ENCODE assay signal across 8 cellular contexts in the genomic region with DNA sequence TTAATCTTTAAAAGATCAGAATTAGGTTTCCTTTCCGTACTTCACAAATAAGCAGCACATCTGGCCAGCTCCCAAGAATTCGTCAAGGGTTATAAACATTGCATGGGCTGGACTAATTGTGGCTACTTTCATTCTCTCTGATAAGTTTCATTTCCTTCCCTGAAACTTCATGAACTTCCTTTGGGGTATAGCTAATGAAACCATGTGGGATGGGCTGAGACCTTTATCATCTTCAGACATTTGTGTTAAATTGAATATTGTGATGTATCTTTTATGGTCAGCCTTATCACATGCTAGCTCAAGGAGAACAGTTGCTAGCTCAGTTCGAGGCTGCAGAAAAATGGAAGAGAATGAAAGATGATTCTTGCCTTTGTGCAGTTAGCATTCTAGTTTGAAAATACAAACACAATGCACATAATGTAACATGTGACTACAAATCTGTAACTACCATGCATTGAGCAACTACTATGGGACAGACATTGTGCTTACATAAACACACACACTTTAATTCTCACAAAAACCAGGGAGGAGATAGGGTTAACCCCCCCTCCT. TPM values are rescaled to one million over a fixed set of nuclear protein-coding genes. Genes with fewer than 3 reads are reported as not detected.
DNase-seq lines count a peak whose midpoint lies in the region; ATAC-seq and TF ChIP-seq lines count a peak whose summit lies in the region.

No MANE protein-coding gene starts in this region.

- no peaks in the 10 kb centered on the region for H3K36me3 Mint-ChIP-seq in activated naive CD4-positive, alpha-beta T cell treated with anti-CD3 and anti-CD28 coated beads, Interleukin-2, amount 10 ng/mL, durations not matched to agents 7 days and 5 days
- H3K36me3 Mint-ChIP-seq in activated naive CD4-positive, alpha-beta T cell treated with anti-CD3 and anti-CD28 coated beads, Interleukin-2, amount 50 U/mL, for 72 hours: peaks cover 6% of the 10 kb centered on the region in 2 donors
- peaks cover 2% of the 10 kb centered on the region for H3K36me3 Mint-ChIP-seq in activated naive CD8-positive, alpha-beta T cell treated with anti-CD3 and anti-CD28 coated beads, Interleukin-2, amount 10 ng/mL, durations not matched to agents 7 days and 5 days

- H3K9me3 ChIP-seq in lung (ENCODE audit: control insufficient read depth in 2 of 2, insufficient read depth in 1 of 2, low read length in 1 of 2): no peaks in the 10 kb centered on the region

- CTCF ChIA-PET in activated naive CD4-positive, alpha-beta T cell treated with anti-CD3 and anti-CD28 coated beads, Interleukin-2, amount 10 ng/mL, durations not matched to agents 7 days and 5 days (lab: Charles Lee): no interaction called here

- H3K27ac ChIP-seq in lung (ENCODE audit: low read depth in 1 of 2, low read length in 1 of 2): peak overlapping the region; percentile 18 to 49

- DNase-seq in activated naive CD4-positive, alpha-beta T cell treated with anti-CD3 and anti-CD28 coated beads, Interleukin-2, amount 10 ng/mL, durations not matched to agents 7 days and 5 days: no peak
- no peak for DNase-seq in activated naive CD4-positive, alpha-beta T cell treated with anti-CD3 and anti-CD28 coated beads, Interleukin-2, amount 50 U/mL, for 72 hours (ENCODE audit: low spot score in 2 of 2)
- DNase-seq in activated naive CD8-positive, alpha-beta T cell treated with anti-CD3 and anti-CD28 coated beads, Interleukin-2, amount 10 ng/mL, durations not matched to agents 7 days and 5 days: no peak
- DNase-seq in lung (ENCODE audit: low spot score): peak; percentile 61
- no peak for DNase-seq in NCI-H187 treated with DMSO at 0.1 percent for 48 hours (lab: John Stamatoyannopoulos, UW)
- no peak for DNase-seq in cerebellum (ENCODE audit: low spot score)
- DNase-seq in stimulated activated CD4-positive, alpha-beta T cell treated with anti-CD3 and anti-CD28 coated beads, Interleukin-2, amount 100 ng/mL, for 48 hours: no peak

- H3K4me3 ChIP-seq in lung: no peak overlapping the region

- H3K4me1 ChIP-seq in lung (ENCODE audit: control insufficient read depth in 2 of 2, insufficient read depth in 2 of 2, low read length in 2 of 2): peaks cover 6 to 7% of the 10 kb centered on the region in 2 donors

- H3K27me3 Mint-ChIP-seq in activated naive CD4-positive, alpha-beta T cell treated with anti-CD3 and anti-CD28 coated beads, Interleukin-2, amount 10 ng/mL, durations not matched to agents 7 days and 5 days: peaks cover 61% of the 10 kb centered on the region
- peaks cover 23% of the 10 kb centered on the region for H3K27me3 Mint-ChIP-seq in activated naive CD8-positive, alpha-beta T cell treated with anti-CD3 and anti-CD28 coated beads, Interleukin-2, amount 10 ng/mL, durations not matched to agents 7 days and 5 days

- H3K27ac Mint-ChIP-seq in activated naive CD4-positive, alpha-beta T cell treated with anti-CD3 and anti-CD28 coated beads, Interleukin-2, amount 10 ng/mL, durations not matched to agents 7 days and 5 days: no peak overlapping the region
- no peak overlapping the region for H3K27ac Mint-ChIP-seq in activated naive CD4-positive, alpha-beta T cell treated with anti-CD3 and anti-CD28 coated beads, Interleukin-2, amount 50 U/mL, for 72 hours
- peak overlapping the region; percentile 63 for H3K27ac Mint-ChIP-seq in activated naive CD8-positive, alpha-beta T cell treated with anti-CD3 and anti-CD28 coated beads, Interleukin-2, amount 10 ng/mL, durations not matched to agents 7 days and 5 days

- no peak for TF ChIP-seq CTCF in lung (IDR thresholded peaks at IDR 0.05; ENCODE audit: control extremely low read depth, extremely low read depth)

- peaks cover 32% of the 10 kb centered on the region for H3K4me1 Mint-ChIP-seq in activated naive CD4-positive, alpha-beta T cell treated with anti-CD3 and anti-CD28 coated beads, Interleukin-2, amount 10 ng/mL, durations not matched to agents 7 days and 5 days
- peaks cover 28% of the 10 kb centered on the region for H3K4me1 Mint-ChIP-seq in activated naive CD8-positive, alpha-beta T cell treated with anti-CD3 and anti-CD28 coated beads, Interleukin-2, amount 10 ng/mL, durations not matched to agents 7 days and 5 days

- peak overlapping the region; percentile 34 for H3K4me3 Mint-ChIP-seq in activated naive CD4-positive, alpha-beta T cell treated with anti-CD3 and anti-CD28 coated beads, Interleukin-2, amount 10 ng/mL, durations not matched to agents 7 days and 5 days
- H3K4me3 Mint-ChIP-seq in activated naive CD8-positive, alpha-beta T cell treated with anti-CD3 and anti-CD28 coated beads, Interleukin-2, amount 10 ng/mL, durations not matched to agents 7 days and 5 days: peak overlapping the region; percentile 81

- no peaks in the 10 kb centered on the region for H3K27me3 ChIP-seq in lung (ENCODE audit: control insufficient read depth, insufficient read depth)

- 1 to 2% methylated on average over 3 of the region's 3 CpGs for WGBS in lung, 2 donors

- H3K36me3 ChIP-seq in lung (ENCODE audit: control insufficient read depth in 2 of 2, insufficient read depth in 2 of 2, low read length in 2 of 2): no peaks in the 10 kb centered on the region

- POLR2A ChIA-PET in activated naive CD8-positive, alpha-beta T cell treated with anti-CD3 and anti-CD28 coated beads, Interleukin-2, amount 10 ng/mL, durations not matched to agents 7 days and 5 days (lab: Charles Lee): interaction anchor here (1.6 to 3.2 kb wide), 2 partner anchors 57 to 107 kb away, joined by 5 to 20 read pairs; a partner anchor contains a TSS

- no peaks in the 10 kb centered on the region for H3K9me3 Mint-ChIP-seq in activated naive CD4-positive, alpha-beta T cell treated with anti-CD3 and anti-CD28 coated beads, Interleukin-2, amount 10 ng/mL, durations not matched to agents 7 days and 5 days
- H3K9me3 Mint-ChIP-seq in activated naive CD4-positive, alpha-beta T cell treated with anti-CD3 and anti-CD28 coated beads, Interleukin-2, amount 50 U/mL, for 72 hours: no peaks in the 10 kb centered on the region
- H3K9me3 Mint-ChIP-seq in activated naive CD8-positive, alpha-beta T cell treated with anti-CD3 and anti-CD28 coated beads, Interleukin-2, amount 10 ng/mL, durations not matched to agents 7 days and 5 days: no peaks in the 10 kb centered on the region

- ATAC-seq in activated naive CD4-positive, alpha-beta T cell treated with anti-CD3 and anti-CD28 coated beads, Interleukin-2, amount 50 U/mL, for 72 hours: no peak
- ATAC-seq in HG03378 (IDR thresholded peaks at IDR 0.05; ENCODE audit: unreplicated experiment) (peak; percentile 66), lung (ENCODE audit: insufficient read depth, low FRiP score) (no peak)
- ATAC-seq in activated naive CD8-positive, alpha-beta T cell treated with anti-CD3 and anti-CD28 coated beads, Interleukin-2, amount 10 ng/mL, durations not matched to agents 7 days and 5 days (ENCODE audit: low read depth): no peak

RNA-seq across cellular contexts. Expression of a gene that starts 1.7 kb away (rescaled TPM):
- 1 to 10 TPM in 1 of 2 donors, under 1 TPM in 1; 0.23 to 2.5 TPM for total RNA-seq in activated naive CD4-positive, alpha-beta T cell treated with anti-CD3 and anti-CD28 coated beads, Interleukin-2, amount 50 U/mL, for 72 hours
- total RNA-seq in activated naive CD8-positive, alpha-beta T cell treated with anti-CD3 and anti-CD28 coated beads, Interleukin-2, amount 10 ng/mL, durations not matched to agents 7 days and 5 days: 10 to 100 TPM; 11.0 to 14.0 TPM
- total RNA-seq in lung (10 to 100 TPM in 1 of 2 donors, 1 to 10 TPM in 1; 8.6 to 16.6 TPM), cerebellum (3.9 TPM)
- polyA plus RNA-seq in lung: 10 to 100 TPM in 1 of 2 donors, 1 to 10 TPM in 1; 9.5 to 16.2 TPM
